In genomic region chr2:171327043-171327496, GRCh38 we compare ENCODE assay signal across 14 cellular contexts.
DNase-seq lines count a peak whose midpoint lies in the region; ATAC-seq, FAIRE-seq and TF ChIP-seq lines count a peak whose summit lies in the region.
"Had no signal": no experiment of that assay in that cellular context is flagged by ENCODE, and none has a peak within 500 bp of the region (broad histone marks: within the 10 kb centered on the region; RNA-seq: fewer than 3 reads in every experiment).

No MANE protein-coding gene starts in this region.

- H3K27me3 ChIP-seq in A673 (replicated peaks; ENCODE audit: insufficient read depth, low read depth, low read length, poor library complexity), result no peaks in the 10 kb centered on the region
- H3K27me3 ChIP-seq in fibroblast of lung (ENCODE audit: control insufficient read depth, insufficient read depth, low read length), result no peaks in the 10 kb centered on the region
- no peaks in the 10 kb centered on the region for H3K27me3 ChIP-seq in BE2C
- H3K27me3 ChIP-seq in heart right ventricle, result no peaks in the 10 kb centered on the region
- H3K27me3 ChIP-seq: BLaER1 treated with 17β-estradiol and CSF1 and Interleukin-3, amounts not matched to agents 10 nM and 100 nM; body of pancreas had no signal

- H3K4me1 ChIP-seq in A673 (ENCODE audit: insufficient read depth, low read length, poor library complexity, severe bottlenecking), result peaks cover 15% of the 10 kb centered on the region
- H3K4me1 ChIP-seq in fibroblast of lung (ENCODE audit: control insufficient read depth, extremely low read depth, insufficient read depth, low read length), result no peaks in the 10 kb centered on the region
- no peaks in the 10 kb centered on the region for H3K4me1 ChIP-seq in BE2C
- H3K4me1 ChIP-seq in heart right ventricle, result peaks cover 0 to 10% (median 0%) of the 10 kb centered on the region in 9 donors
- H3K4me1 ChIP-seq: body of pancreas had no signal

- no peak overlapping the region for H2AFZ ChIP-seq in fibroblast of lung (ENCODE audit: low read length)

- no peak overlapping the region for H3K9ac ChIP-seq in fibroblast of lung (ENCODE audit: insufficient read depth, low read length)
- H3K9ac ChIP-seq: BLaER1 treated with 17β-estradiol and CSF1 and Interleukin-3, amounts not matched to agents 10 nM and 100 nM had no signal

- H3K4me2 ChIP-seq in fibroblast of lung (ENCODE audit: extremely low read depth, insufficient read depth, low read length), result no peak overlapping the region
- H3K4me2 ChIP-seq: BLaER1 treated with 17β-estradiol and CSF1 and Interleukin-3, amounts not matched to agents 10 nM and 100 nM had no signal

- DNase-seq in A673 (ENCODE audit: low spot score), result peak; percentile 85
- DNase-seq in GM12892 (ENCODE audit: insufficient read length), result no peak
- DNase-seq in fibroblast of lung (ENCODE audit: low read depth in 2 of 2), result peak; percentile 17 to 46
- no peak for DNase-seq in G401 (ENCODE audit: low spot score)
- DNase-seq in BE2C, result no peak
- no peak for DNase-seq in heart right ventricle
- no peak for DNase-seq in left colon
- DNase-seq: body of pancreas, KG1, NCI-H2171 treated with DMSO at 0.1 percent for 48 hours, SIG-M5, small intestine had no signal

- ATAC-seq in heart right ventricle (no peak), left colon (no peak)
- ATAC-seq: body of pancreas had no signal

- intact Hi-C loops in A673 (cut with micrococcal nuclease; ENCODE audit: unreplicated experiment), result no loop called here
- intact Hi-C loops in heart right ventricle (cut with DNase I), result no loop called here
- intact Hi-C loops in left colon (cut with DNase I, micrococcal nuclease), result no loop called here

- no peaks in the 10 kb centered on the region for H3K36me3 ChIP-seq in A673 (ENCODE audit: insufficient read depth, low read length, poor library complexity, severe bottlenecking)
- no peaks in the 10 kb centered on the region for H3K36me3 ChIP-seq in fibroblast of lung (ENCODE audit: control insufficient read depth, insufficient read depth, low read length)
- H3K36me3 ChIP-seq in BE2C, result no peaks in the 10 kb centered on the region
- peaks cover 0 to 11% (median 0%) of the 10 kb centered on the region in 9 donors for H3K36me3 ChIP-seq in heart right ventricle

- TF ChIP-seq CTCF in A673 (conservative IDR thresholded peaks at IDR 0.05; ENCODE audit: low read depth, low read length) (no peak), VCaP (conservative IDR thresholded peaks at IDR 0.05) (no peak), fibroblast of lung (conservative IDR thresholded peaks at IDR 0.05 in 1 of 2, IDR thresholded peaks at IDR 0.05 in 1 of 2; ENCODE audit: low read depth in 1 of 2, low read length in 2 of 2) (no peak), BE2C (IDR thresholded peaks at IDR 0.05; ENCODE audit: low read depth, low read length) (no peak), heart right ventricle (IDR thresholded peaks at IDR 0.05) (no peak)

- H3K79me2 ChIP-seq in fibroblast of lung (ENCODE audit: control insufficient read depth, insufficient read depth, low read length), result no peaks in the 10 kb centered on the region

- CTCF ChIA-PET in A673 (lab: Charles Lee), result no interaction called here

- in situ Hi-C loops in G401 (cut with HindIII; ENCODE audit: low sequenced_read_pairs), result no loop called here

- H3K4me3 ChIP-seq in A673 (ENCODE audit: low read depth, low read length, poor library complexity, severe bottlenecking) (no peak overlapping the region), fibroblast of lung (replicated peaks in 1 of 4; ENCODE audit: control extremely low read depth in 1 of 4, insufficient read depth in 1 of 4, low read depth in 3 of 4, low read length in 4 of 4) (no peak overlapping the region), BE2C (ENCODE audit: low read depth, low read length) (no peak overlapping the region), heart right ventricle (no peak overlapping the region)
- H3K4me3 ChIP-seq: BLaER1 treated with 17β-estradiol and CSF1 and Interleukin-3, amounts not matched to agents 10 nM and 100 nM; body of pancreas had no signal

- H3K27ac ChIP-seq in A673 (ENCODE audit: low read depth, low read length, poor library complexity, severe bottlenecking), result peak overlapping the region; percentile 3
- peak overlapping the region; percentile 53 for H3K27ac ChIP-seq in VCaP
- H3K27ac ChIP-seq in fibroblast of lung (ENCODE audit: insufficient read depth, low read length), result no peak overlapping the region
- peak overlapping the region in 1 of 10 donors; percentile 54 for H3K27ac ChIP-seq in heart right ventricle
- H3K27ac ChIP-seq: BLaER1 treated with 17β-estradiol and CSF1 and Interleukin-3, amounts not matched to agents 10 nM and 100 nM; body of pancreas had no signal

- peak; percentile 62 for FAIRE-seq in GM12892 (lab: Jason Lieb, UNC)
- FAIRE-seq: small intestine had no signal

- no peaks in the 10 kb centered on the region for H3K9me3 ChIP-seq in A673 (ENCODE audit: low read depth, low read length, poor library complexity, severe bottlenecking)
- no peaks in the 10 kb centered on the region for H3K9me3 ChIP-seq in fibroblast of lung (ENCODE audit: control insufficient read depth, insufficient read depth, low read depth, low read length)
- H3K9me3 ChIP-seq in BE2C, result no peaks in the 10 kb centered on the region
- no peaks in the 10 kb centered on the region for H3K9me3 ChIP-seq in heart right ventricle
- H3K9me3 ChIP-seq: BLaER1 treated with 17β-estradiol and CSF1 and Interleukin-3, amounts not matched to agents 10 nM and 100 nM; body of pancreas had no signal

- no peaks in the 10 kb centered on the region for H4K20me1 ChIP-seq in fibroblast of lung (ENCODE audit: control insufficient read depth, extremely low read depth, insufficient read depth, low read length)
- H4K20me1 ChIP-seq: BLaER1 treated with 17β-estradiol and CSF1 and Interleukin-3, amounts not matched to agents 10 nM and 100 nM had no signal

- POLR2A ChIA-PET in A673 (lab: Charles Lee; ENCODE audit: low non-redundant PET), result interaction anchor here (0.6 kb wide), 1 partner anchor 167 kb away, joined by 6 read pairs; no protein-coding TSS in a partner anchor

- 86 to 88% methylated on average over 4 of the region's 4 CpGs for WGBS in heart right ventricle, 2 donors

- no TSS peak for BruUV-seq in A673 (replicated peaks; lab: Mats Ljungman, UMichigan)

- no peak for TF ChIP-seq POLR2A in GM12892 (IDR thresholded peaks at IDR 0.05; ENCODE audit: low read depth, low read length)

Comparison
In these comparisons a context has a peak if more than half of its experiments do, and no peak if none do; other contexts are left out.
1. DNase-seq: peak in A673 (single experiment) and fibroblast of lung (2 of 2); none in GM12892 (single experiment), G401 (single experiment), BE2C (single experiment), heart right ventricle (0 of 2) and left colon (0 of 2).